ENCODE assay signal across 22 cellular contexts in genomic region chr2:192060161-192060560, GRCh38.
DNase-seq lines count a peak whose midpoint lies in the region; ATAC-seq, FAIRE-seq and TF ChIP-seq lines count a peak whose summit lies in the region.
"Had no signal": no experiment of that assay in that cellular context is flagged by ENCODE, and none has a peak within 500 bp of the region (broad histone marks: within the 10 kb centered on the region; RNA-seq: fewer than 3 reads in every experiment).

No MANE protein-coding gene starts in this region.

- no peak overlapping the region for H3K27ac ChIP-seq in K562 (ENCODE audit: extremely low read depth, low read depth, low read length)
- H3K27ac ChIP-seq: BLaER1, HL-60, SJSA1 had no signal

- no peaks in the 10 kb centered on the region for H3K27me3 ChIP-seq in K562 (ENCODE audit: control insufficient read depth in 2 of 2, insufficient read depth in 2 of 2, low read length in 2 of 2)
- H3K27me3 ChIP-seq: BLaER1, SJSA1 had no signal

- H3K4me1 Mint-ChIP-seq in activated CD8-positive, alpha-beta T cell treated with anti-CD3 and anti-CD28 coated beads for 36 hours (ENCODE audit: low read depth): no peaks in the 10 kb centered on the region
- no peaks in the 10 kb centered on the region for H3K4me1 Mint-ChIP-seq in activated CD8-positive, alpha-beta T cell treated with anti-CD3 and anti-CD28 coated beads, Interleukin-2, amount 10 ng/mL, durations not matched to agents 7 days and 5 days (ENCODE audit: low read depth)
- no peaks in the 10 kb centered on the region for H3K4me1 Mint-ChIP-seq in stimulated activated naive B cell treated with anti-CD40 and anti-IgM and Interleukin-4, amounts not matched to agents 10 μg/mL and 1 μg/mL and 100 μg/mL, for 72 hours

- no peak for TF ChIP-seq EP300 in K562 (IDR thresholded peaks at IDR 0.05; ENCODE audit: low read length)

- H3K4me3 ChIP-seq in K562: no peak overlapping the region
- H3K4me3 ChIP-seq: BLaER1, SJSA1 had no signal

- intact Hi-C loops in activated CD8-positive, alpha-beta T cell treated with anti-CD3 and anti-CD28 coated beads for 36 hours (cut with micrococcal nuclease): no loop called here
- intact Hi-C loops in K562 (cut with micrococcal nuclease): no loop called here

- no peaks in the 10 kb centered on the region for H3K36me3 Mint-ChIP-seq in activated CD8-positive, alpha-beta T cell treated with anti-CD3 and anti-CD28 coated beads for 36 hours (ENCODE audit: low read depth)
- H3K36me3 Mint-ChIP-seq in activated CD8-positive, alpha-beta T cell treated with anti-CD3 and anti-CD28 coated beads, Interleukin-2, amount 10 ng/mL, durations not matched to agents 7 days and 5 days (ENCODE audit: low read depth): no peaks in the 10 kb centered on the region
- H3K36me3 Mint-ChIP-seq in stimulated activated naive B cell treated with anti-CD40 and anti-IgM and Interleukin-4, amounts not matched to agents 10 μg/mL and 1 μg/mL and 100 μg/mL, for 72 hours: no peaks in the 10 kb centered on the region
- H3K36me3 Mint-ChIP-seq: CD8-positive, alpha-beta T cell had no signal

- no peak for FAIRE-seq in K562 (lab: Jason Lieb, UNC)
- FAIRE-seq: D721Med, HTR-8/SVneo had no signal

- no peaks in the 10 kb centered on the region for H3K79me2 ChIP-seq in K562 (ENCODE audit: control insufficient read depth, insufficient read depth, low read length)

- BruUV-seq in K562 (replicated peaks; lab: Mats Ljungman, UMichigan): no TSS peak

- in situ Hi-C loops in K562 (cut with MboI): no loop called here

- POLR2A ChIA-PET in activated CD8-positive, alpha-beta T cell treated with anti-CD3 and anti-CD28 coated beads for 36 hours (lab: Charles Lee): no interaction called here
- POLR2A ChIA-PET in activated CD8-positive, alpha-beta T cell treated with anti-CD3 and anti-CD28 coated beads, Interleukin-2, amount 10 ng/mL, durations not matched to agents 7 days and 5 days (lab: Charles Lee): no interaction called here
- POLR2A ChIA-PET in K562 (lab: Yijun Ruan, JAX): interaction anchor here (1.1 kb wide), 1 partner anchor 217 kb away, joined by 3 read pairs; no protein-coding TSS in a partner anchor

- H2AFZ ChIP-seq in K562 (ENCODE audit: low read depth, low read length): no peak overlapping the region

- no peaks in the 10 kb centered on the region for H3K9me3 Mint-ChIP-seq in activated CD8-positive, alpha-beta T cell treated with anti-CD3 and anti-CD28 coated beads for 36 hours
- no peaks in the 10 kb centered on the region for H3K9me3 Mint-ChIP-seq in activated CD8-positive, alpha-beta T cell treated with anti-CD3 and anti-CD28 coated beads, Interleukin-2, amount 10 ng/mL, durations not matched to agents 7 days and 5 days (ENCODE audit: insufficient read depth)
- H3K9me3 Mint-ChIP-seq in stimulated activated naive B cell treated with anti-CD40 and anti-IgM and Interleukin-4, amounts not matched to agents 10 μg/mL and 1 μg/mL and 100 μg/mL, for 72 hours: no peaks in the 10 kb centered on the region
- H3K9me3 Mint-ChIP-seq: CD8-positive, alpha-beta T cell had no signal

- H3K4me1 ChIP-seq in K562 (replicated peaks in 1 of 2; ENCODE audit: control insufficient read depth in 2 of 2, insufficient read depth in 2 of 2, low read length in 2 of 2): no peaks in the 10 kb centered on the region
- H3K4me1 ChIP-seq: BLaER1, SJSA1 had no signal

- no peaks in the 10 kb centered on the region for H4K20me1 ChIP-seq in K562 (replicated peaks; ENCODE audit: control insufficient read depth, insufficient read depth, low read length)
- H4K20me1 ChIP-seq: BLaER1 had no signal

- CTCF ChIA-PET in activated CD8-positive, alpha-beta T cell treated with anti-CD3 and anti-CD28 coated beads for 36 hours (lab: Charles Lee): no interaction called here
- CTCF ChIA-PET in activated CD8-positive, alpha-beta T cell treated with anti-CD3 and anti-CD28 coated beads, Interleukin-2, amount 10 ng/mL, durations not matched to agents 7 days and 5 days (lab: Charles Lee): no interaction called here
- CTCF ChIA-PET in K562 (lab: Yijun Ruan, JAX; ENCODE audit: low intra/inter-chr PET ratio): no interaction called here

- H3K36me3 ChIP-seq in K562 (ENCODE audit: control insufficient read depth, insufficient read depth, low read length): no peaks in the 10 kb centered on the region
- H3K36me3 ChIP-seq: BLaER1, SJSA1 had no signal

- H3K4me3 Mint-ChIP-seq in activated CD8-positive, alpha-beta T cell treated with anti-CD3 and anti-CD28 coated beads for 36 hours: no peak overlapping the region
- H3K4me3 Mint-ChIP-seq in activated CD8-positive, alpha-beta T cell treated with anti-CD3 and anti-CD28 coated beads, Interleukin-2, amount 10 ng/mL, durations not matched to agents 7 days and 5 days: no peak overlapping the region
- H3K4me3 Mint-ChIP-seq in stimulated activated naive B cell treated with anti-CD40 and anti-IgM and Interleukin-4, amounts not matched to agents 10 μg/mL and 1 μg/mL and 100 μg/mL, for 72 hours: no peak overlapping the region
- H3K4me3 Mint-ChIP-seq: CD8-positive, alpha-beta T cell had no signal

- no peaks in the 10 kb centered on the region for H3K27me3 Mint-ChIP-seq in activated CD8-positive, alpha-beta T cell treated with anti-CD3 and anti-CD28 coated beads for 36 hours
- H3K27me3 Mint-ChIP-seq in activated CD8-positive, alpha-beta T cell treated with anti-CD3 and anti-CD28 coated beads, Interleukin-2, amount 10 ng/mL, durations not matched to agents 7 days and 5 days (ENCODE audit: low read depth): peaks cover 11% of the 10 kb centered on the region
- H3K27me3 Mint-ChIP-seq in stimulated activated naive B cell treated with anti-CD40 and anti-IgM and Interleukin-4, amounts not matched to agents 10 μg/mL and 1 μg/mL and 100 μg/mL, for 72 hours: no peaks in the 10 kb centered on the region

- no peak for TF ChIP-seq POLR2A in K562 (conservative IDR thresholded peaks at IDR 0.05)

- H3K9me3 ChIP-seq in K562 (replicated peaks; ENCODE audit: control insufficient read depth, insufficient read depth, low read depth, low read length): no peaks in the 10 kb centered on the region
- H3K9me3 ChIP-seq: BLaER1, SJSA1 had no signal

- TF ChIP-seq RAD21 in K562 (CRISPR knock-in tag; conservative IDR thresholded peaks at IDR 0.05 in 1 of 2, IDR thresholded peaks at IDR 0.05 in 1 of 2): no peak

- H3K4me2 ChIP-seq in K562 (ENCODE audit: insufficient read depth, low read length): no peak overlapping the region
- H3K4me2 ChIP-seq: BLaER1 had no signal

- TF ChIP-seq CTCF in activated CD8-positive, alpha-beta T cell treated with anti-CD3 and anti-CD28 coated beads for 36 hours (IDR thresholded peaks at IDR 0.05): no peak
- TF ChIP-seq CTCF in K562 (IDR thresholded peaks at IDR 0.05 in 2 of 3, conservative IDR thresholded peaks at IDR 0.05 in 1 of 3; ENCODE audit: insufficient read depth in 2 of 3, low read depth in 1 of 3, low read length in 3 of 3): no peak

- WGBS in K562 (ENCODE audit: insufficient coverage, low coverage, missing lambda C conversion rate): 0% methylated on average over 3 of the region's 3 CpGs

- no peak overlapping the region for H3K9ac ChIP-seq in K562 (ENCODE audit: insufficient read depth in 1 of 2, low read depth in 2 of 2, low read length in 2 of 2)
- H3K9ac ChIP-seq: BLaER1 had no signal

- no peak overlapping the region for H3K27ac Mint-ChIP-seq in activated CD8-positive, alpha-beta T cell treated with anti-CD3 and anti-CD28 coated beads for 36 hours
- H3K27ac Mint-ChIP-seq in activated CD8-positive, alpha-beta T cell treated with anti-CD3 and anti-CD28 coated beads, Interleukin-2, amount 10 ng/mL, durations not matched to agents 7 days and 5 days: no peak overlapping the region
- H3K27ac Mint-ChIP-seq in stimulated activated naive B cell treated with anti-CD40 and anti-IgM and Interleukin-4, amounts not matched to agents 10 μg/mL and 1 μg/mL and 100 μg/mL, for 72 hours: no peak overlapping the region
- H3K27ac Mint-ChIP-seq: CD8-positive, alpha-beta T cell had no signal

- peak; percentile 20 for ATAC-seq in activated CD8-positive, alpha-beta T cell treated with anti-CD3 and anti-CD28 coated beads for 36 hours
- no peak for ATAC-seq in activated CD8-positive, alpha-beta T cell treated with anti-CD3 and anti-CD28 coated beads, Interleukin-2, amount 10 ng/mL, durations not matched to agents 7 days and 5 days
- ATAC-seq in K562 (no peak), GM21390 (IDR thresholded peaks at IDR 0.05; ENCODE audit: unreplicated experiment) (no peak), HG02970 (IDR thresholded peaks at IDR 0.05; ENCODE audit: low FRiP score, unreplicated experiment) (no peak)
- ATAC-seq in stimulated activated naive B cell treated with anti-CD40 and anti-IgM and Interleukin-4, amounts not matched to agents 10 μg/mL and 1 μg/mL and 100 μg/mL, for 72 hours (replicated peaks): peak; percentile 58 to 67
- ATAC-seq: CD8-positive, alpha-beta T cell had no signal

- H3K9me1 ChIP-seq in K562 (ENCODE audit: control insufficient read depth, insufficient read depth, low read length): no peaks in the 10 kb centered on the region

- no peak for DNase-seq in activated CD8-positive, alpha-beta T cell treated with anti-CD3 and anti-CD28 coated beads for 36 hours
- DNase-seq in activated CD8-positive, alpha-beta T cell treated with anti-CD3 and anti-CD28 coated beads, Interleukin-2, amount 10 ng/mL, durations not matched to agents 7 days and 5 days: no peak
- peak; percentile 11 for DNase-seq in LHCN-M2 (ENCODE audit: low read depth)
- no peak for DNase-seq in K562 (ENCODE audit: extremely low read depth in 1 of 4, low spot score in 3 of 4)
- no peak for DNase-seq in stimulated activated naive B cell treated with anti-CD40 and anti-IgM and Interleukin-4, amounts not matched to agents 10 μg/mL and 1 μg/mL and 100 μg/mL, for 72 hours
- no peak for DNase-seq in NCI-H146 (lab: John Stamatoyannopoulos, UW)
- DNase-seq: CD8-positive, alpha-beta T cell; GF-D8; H7; KG1; NCI-H1092 treated with DMSO at 0.1 percent for 48 hours; NCI-H1694; NCI-H2107; NCI-H345; NCI-H69 had no signal

TF ChIP-seq in K562, 482 proteins besides CTCF, POLR2A, EP300 and RAD21:
- peak; percentile 46 for TF ChIP-seq NFE2 (IDR thresholded peaks at IDR 0.05; ENCODE audit: low read depth)
- peak; percentile 53; the same call in 1 of the 2 replicates for TF ChIP-seq ZNF316 (IDR thresholded peaks at IDR 0.05)
- no peak for TF ChIP-seq TFAM (CRISPR knock-in tag; conservative IDR thresholded peaks at IDR 0.05)
- TF ChIP-seq MAFG (tag; conservative IDR thresholded peaks at IDR 0.05): peak; percentile 71
- peak; percentile 47; the same call in 1 of the 2 replicates for TF ChIP-seq C11orf30 (IDR thresholded peaks at IDR 0.05; ENCODE audit: low read depth)
TF ChIP-seq in K562: peak in this region for 4.

Comparison
In these comparisons a context has a peak if more than half of its experiments do, and no peak if none do; other contexts are left out.
1. ATAC-seq: peak in activated CD8-positive, alpha-beta T cell treated with anti-CD3 and anti-CD28 coated beads for 36 hours (single experiment) and stimulated activated naive B cell treated with anti-CD40 and anti-IgM and Interleukin-4, amounts not matched to agents 10 μg/mL and 1 μg/mL and 100 μg/mL, for 72 hours (2 of 2); none in activated CD8-positive, alpha-beta T cell treated with anti-CD3 and anti-CD28 coated beads, Interleukin-2, amount 10 ng/mL, durations not matched to agents 7 days and 5 days (single experiment), K562 (single experiment), GM21390 (single experiment) and HG02970 (single experiment).